Comparison of ENCODE assay signal across 24 cellular contexts in genomic region chr21:15363921-15364320, GRCh38.
"Had no signal": no experiment of that assay in that cellular context is flagged by ENCODE, and none has a peak within 500 bp of the region (broad histone marks: within the 10 kb centered on the region; RNA-seq: fewer than 3 reads in every experiment).

No MANE protein-coding gene starts in this region.

- ATAC-seq: activated T-helper 17 cell treated with anti-CD3 and anti-CD28 coated beads, Interleukin-2, amount 50 U/mL, for 72 hours; gastrocnemius medialis; natural killer cell; pancreas; sciatic nerve; SK-N-SH treated with all-trans-retinoic acid at 6 μM for 48 hours; stimulated activated naive B cell treated with anti-CD40 and anti-IgM and Interleukin-4, amounts not matched to agents 10 μg/mL and 1 μg/mL and 100 μg/mL, for 72 hours had no signal

- H3K4me1 ChIP-seq: esophagus squamous epithelium, pancreas, upper lobe of left lung had no signal

- H3K36me3 ChIP-seq: esophagus squamous epithelium, gastrocnemius medialis, pancreas, spleen, thoracic aorta, upper lobe of left lung had no signal

- H3K27ac ChIP-seq: coronary artery, esophagus squamous epithelium, gastrocnemius medialis, pancreas, spleen, thoracic aorta, upper lobe of left lung had no signal

- DNase-seq: activated B cell treated with CpG ODN at 0.5 μM for 24 hours; activated CD4-positive, alpha-beta memory T cell treated with anti-CD3 and anti-CD28 coated beads, Interleukin-2, amount 10 ng/mL, durations not matched to agents 7 days and 5 days; activated CD4-positive, alpha-beta T cell treated with anti-CD3 and anti-CD28 coated beads for 4 hours; activated naive CD4-positive, alpha-beta T cell; activated naive CD8-positive, alpha-beta T cell treated with anti-CD3 and anti-CD28 coated beads for 36 hours; activated T-cell treated with anti-CD3 and anti-CD28 coated beads, Interleukin-2, amount 50 U/mL, for 1 hour; amygdala; central memory CD4-positive, alpha-beta T cell; esophagus squamous epithelium; gastrocnemius medialis; head of caudate nucleus; mesendoderm; natural killer cell; pancreas; spleen; stimulated activated naive B cell treated with anti-CD40 and anti-IgM and Interleukin-4, amounts not matched to agents 10 μg/mL and 1 μg/mL and 100 μg/mL, for 72 hours; T-helper 1 cell; T-helper 9 cell; upper lobe of left lung had no signal

- H3K9me3 ChIP-seq: pancreas, thoracic aorta had no signal

- H3K4me3 ChIP-seq: coronary artery, esophagus squamous epithelium, gastrocnemius medialis, pancreas, spleen, thoracic aorta, upper lobe of left lung had no signal

- H3K27me3 ChIP-seq: esophagus squamous epithelium, gastrocnemius medialis, pancreas, spleen, upper lobe of left lung had no signal
